ENCODE assay signal across 10 cellular contexts in genomic region chr2:38533180-38533579, GRCh38.
DNase-seq lines count a peak whose midpoint lies in the region; ATAC-seq and TF ChIP-seq lines count a peak whose summit lies in the region.
"Had no signal": no experiment of that assay in that cellular context is flagged by ENCODE, and none has a peak within 500 bp of the region (broad histone marks: within the 10 kb centered on the region; RNA-seq: fewer than 3 reads in every experiment).

No MANE protein-coding gene starts in this region.

- H3K4me3 Mint-ChIP-seq in natural killer cell treated with Interleukin-12 subunit alpha and Interleukin-12 subunit beta and Interleukin-15 and Interleukin-18, amount 100 ng/mL, for 72 hours = no peak overlapping the region

- no peaks in the 10 kb centered on the region; the same call in 1 of the 2 replicates for H3K4me1 ChIP-seq in HEK293 (ENCODE audit: control insufficient read depth, insufficient read depth, low read length)

- H3K27ac Mint-ChIP-seq in natural killer cell treated with Interleukin-12 subunit alpha and Interleukin-12 subunit beta and Interleukin-15 and Interleukin-18, amount 100 ng/mL, for 72 hours = no peak overlapping the region

- peak; percentile 99 for ATAC-seq in GM18867 (IDR thresholded peaks at IDR 0.05; ENCODE audit: unreplicated experiment)
- peak; percentile 93 for ATAC-seq in HG03571 (IDR thresholded peaks at IDR 0.05; ENCODE audit: unreplicated experiment)
- no peak for ATAC-seq in natural killer cell treated with Interleukin-12 subunit alpha and Interleukin-12 subunit beta and Interleukin-15 and Interleukin-18, amount 100 ng/mL, for 72 hours

- POLR2A ChIA-PET in HEK293 (lab: Yijun Ruan, JAX) = interaction anchor here (0.5 kb wide), 1 partner anchor 15 kb away, joined by 4 read pairs; no protein-coding TSS in a partner anchor

- CTCF ChIA-PET in HEK293 (lab: Yijun Ruan, JAX) = interaction anchor here (0.9 to 2.3 kb wide), 5 partner anchors 10 to 157 kb away, joined by 3 to 10 read pairs (median 4); no protein-coding TSS in a partner anchor

- no peaks in the 10 kb centered on the region for H3K9me3 Mint-ChIP-seq in natural killer cell treated with Interleukin-12 subunit alpha and Interleukin-12 subunit beta and Interleukin-15 and Interleukin-18, amount 100 ng/mL, for 72 hours

- no peak for TF ChIP-seq CTCF in HEK293 (tag by site-specific recombination; IDR thresholded peaks at IDR 0.05)

- H3K27me3 Mint-ChIP-seq in natural killer cell treated with Interleukin-12 subunit alpha and Interleukin-12 subunit beta and Interleukin-15 and Interleukin-18, amount 100 ng/mL, for 72 hours = peaks cover 26 to 29% of the 10 kb centered on the region in 2 donors

- H3K27ac ChIP-seq in HEK293 (ENCODE audit: extremely low read depth, low read depth, low read length) = no peak overlapping the region

- DNase-seq in midbrain (lab: John Stamatoyannopoulos, UW) (peak; percentile 6), NCI-H446 (lab: John Stamatoyannopoulos, UW) (no peak), dermis blood vessel endothelial cell (no peak), cerebellar cortex (ENCODE audit: low spot score) (no peak)
- no peak for DNase-seq in natural killer cell treated with Interleukin-12 subunit alpha and Interleukin-12 subunit beta and Interleukin-15 and Interleukin-18, amount 100 ng/mL, for 72 hours (ENCODE audit: low spot score)
- DNase-seq: activated CD8-positive, alpha-beta memory T cell treated with anti-CD3 and anti-CD28 coated beads for 24 hours; NCI-H1694 treated with DMSO at 0.1 percent for 48 hours had no signal

- peaks cover 3 to 5% of the 10 kb centered on the region in 2 donors for H3K4me1 Mint-ChIP-seq in natural killer cell treated with Interleukin-12 subunit alpha and Interleukin-12 subunit beta and Interleukin-15 and Interleukin-18, amount 100 ng/mL, for 72 hours (ENCODE audit: low read depth in 2 of 2)

- H3K4me3 ChIP-seq in HEK293 (ENCODE audit: low read depth, low read length) = no peak overlapping the region

- H3K36me3 Mint-ChIP-seq in natural killer cell treated with Interleukin-12 subunit alpha and Interleukin-12 subunit beta and Interleukin-15 and Interleukin-18, amount 100 ng/mL, for 72 hours = no peaks in the 10 kb centered on the region

- H3K36me3 ChIP-seq in HEK293 (ENCODE audit: control insufficient read depth in 2 of 2, insufficient read depth in 1 of 2, low read length in 2 of 2) = no peaks in the 10 kb centered on the region

- H3K9me3 ChIP-seq in HEK293 (ENCODE audit: control insufficient read depth, insufficient read depth, low read depth, low read length) = no peaks in the 10 kb centered on the region

TF ChIP-seq in HEK293, 187 proteins besides CTCF, POLR2A, EP300 and RAD21:
- TF ChIP-seq GLI4 (tag by site-specific recombination; IDR thresholded peaks at IDR 0.05) (no peak), PRDM1 (tag by site-specific recombination; IDR thresholded peaks at IDR 0.05) (peak; percentile 95)

Comparison
In these comparisons a context has a peak if more than half of its experiments do, and no peak if none do; other contexts are left out.
1. ATAC-seq: peak in GM18867 (single experiment) and HG03571 (single experiment); none in natural killer cell treated with Interleukin-12 subunit alpha and Interleukin-12 subunit beta and Interleukin-15 and Interleukin-18, amount 100 ng/mL, for 72 hours (0 of 2).